Comparison of ENCODE assay signal across 4 cellular contexts in genomic region chrX:156008379-156008778, GRCh38. TPM values are rescaled to one million over a fixed set of nuclear protein-coding genes. Genes with fewer than 3 reads are reported as not detected.
"Had no signal": no experiment of that assay in that cellular context is flagged by ENCODE, and none has a peak within 500 bp of the region (broad histone marks: within the 10 kb centered on the region; RNA-seq: fewer than 3 reads in every experiment).

No MANE protein-coding gene starts in this region.

RNA-seq across cellular contexts. Expression of gene IL9R, which starts 10.9 kb away (rescaled TPM):
- total RNA-seq: LHCN-M2, Right ventricle myocardium inferior, SJCRH30, SK-MEL-5 had no signal
